In genomic region chr1:161082996-161083742, GRCh38 we compare ENCODE assay signal across 8 cellular contexts. TPM values are rescaled to one million over a fixed set of nuclear protein-coding genes. Genes with fewer than 3 reads are reported as not detected.
DNase-seq lines count a peak whose midpoint lies in the region; ATAC-seq and TF ChIP-seq lines count a peak whose summit lies in the region.

No MANE protein-coding gene starts in this region.

- TF ChIP-seq CTCF in foreskin fibroblast (IDR thresholded peaks at IDR 0.05; ENCODE audit: low read depth, low read length) (no peak), sigmoid colon (IDR thresholded peaks at IDR 0.05) (no peak)

- H3K9me3 ChIP-seq in SJCRH30 (replicated peaks) (no peaks in the 10 kb centered on the region), sigmoid colon (no peaks in the 10 kb centered on the region)

- intact Hi-C loops in sigmoid colon (cut with DNase I), result no loop called here

- ATAC-seq in HG02610 (IDR thresholded peaks at IDR 0.05; ENCODE audit: unreplicated experiment), result no peak

- 35 to 65% methylated on average over 8 of the region's 8 CpGs for WGBS in sigmoid colon, 2 donors

- H3K27me3 ChIP-seq in H7 (ENCODE audit: control insufficient read depth, insufficient read depth, low read length), result no peaks in the 10 kb centered on the region
- H3K27me3 ChIP-seq in SJCRH30, result no peaks in the 10 kb centered on the region
- peaks cover 0 to 4% (median 0%) of the 10 kb centered on the region in 3 donors for H3K27me3 ChIP-seq in sigmoid colon

- no peak for TF ChIP-seq POLR2A in sigmoid colon (IDR thresholded peaks at IDR 0.05)

- H3K36me3 ChIP-seq in H7 (replicated peaks; ENCODE audit: control insufficient read depth, insufficient read depth, low read length) (no peaks in the 10 kb centered on the region), SJCRH30 (no peaks in the 10 kb centered on the region), sigmoid colon (no peaks in the 10 kb centered on the region)

- H3K4me1 ChIP-seq in SJCRH30 (peaks cover 30% of the 10 kb centered on the region), sigmoid colon (no peaks in the 10 kb centered on the region)

- H3K27ac ChIP-seq in SJCRH30 (peak overlapping the region; percentile 49; the same call in 1 of the 2 replicates), sigmoid colon (peak overlapping the region in 1 of 4 donors; percentile 45)

- no peak for TF ChIP-seq EP300 in sigmoid colon (IDR thresholded peaks at IDR 0.05)

- DNase-seq in H7 (peak; percentile 54), SJCRH30 (peak; percentile 56 to 70), foreskin fibroblast (peak; percentile 93 to 96), sigmoid colon (peak; percentile 84), cerebellar nuclear complex (lab: John Stamatoyannopoulos, UW) (no peak), NCI-H345 treated with DMSO at 0.1 percent for 48 hours (lab: John Stamatoyannopoulos, UW; ENCODE audit: unreplicated experiment) (no peak)
- no peak for DNase-seq in stimulated activated CD4-positive, alpha-beta T cell treated with anti-CD3 and anti-CD28 coated beads, Interleukin-4, amount 100 ng/mL, for 24 hours

- H3K4me3 ChIP-seq in H7 (ENCODE audit: insufficient read depth, low read depth, low read length) (no peak overlapping the region), SJCRH30 (no peak overlapping the region), foreskin fibroblast (ENCODE audit: low read depth in 1 of 2, low read length in 2 of 2) (no peak overlapping the region), sigmoid colon (no peak overlapping the region)

RNA-seq across cellular contexts. Expression of gene NECTIN4, which starts 6.2 kb away (rescaled TPM):
- not detected in 2 replicates for total RNA-seq in H7 (2014; rRNA removed; shearing (Covaris generic))
- 0.04 TPM in 1 of 2 replicates, not detected in the other for total RNA-seq in SJCRH30 (2014; rRNA removed; shearing (Covaris generic))
- total RNA-seq in sigmoid colon, result not detected
- polyA plus RNA-seq in sigmoid colon, result 1 to 10 TPM in 2 of 3 donors, not detected in 1; 1.2 to 2.8 TPM

RNA-seq across cellular contexts. Expression of gene ARHGAP30, which starts 13.5 kb away (rescaled TPM):
- total RNA-seq in H7 (2014; rRNA removed; shearing (Covaris generic)), result 0.11 TPM in 1 of 2 replicates, not detected in the other
- 0.12 and 0.23 TPM in 2 replicates for total RNA-seq in SJCRH30 (2014; rRNA removed; shearing (Covaris generic))
- 1 to 10 TPM; 4.4 to 7.7 (median 6.6) TPM for total RNA-seq in sigmoid colon
- 10 to 100 TPM in 1 of 3 donors, 1 to 10 TPM in 2; 4.8 to 37.8 (median 4.9) TPM for polyA plus RNA-seq in sigmoid colon

RNA-seq across cellular contexts. Expression of gene KLHDC9, which starts 15.0 kb away (rescaled TPM):
- 21.9 and 23.2 TPM in 2 replicates for total RNA-seq in H7 (2014; rRNA removed; shearing (Covaris generic))
- not detected in 2 replicates for total RNA-seq in SJCRH30 (2014; rRNA removed; shearing (Covaris generic))
- 10 to 100 TPM in 2 of 4 donors, 1 to 10 TPM in 2; 5.8 to 14.1 (median 10.8) TPM for total RNA-seq in sigmoid colon
- polyA plus RNA-seq in sigmoid colon, result 10 to 100 TPM in 1 of 3 donors, 1 to 10 TPM in 2; 4.7 to 11.1 (median 9.6) TPM

RNA-seq across cellular contexts. Expression of gene PFDN2, which starts 34.7 kb away (rescaled TPM):
- total RNA-seq in H7 (2014; rRNA removed; shearing (Covaris generic)), result 46.8 and 60.6 TPM in 2 replicates
- 78.2 and 78.5 TPM in 2 replicates for total RNA-seq in SJCRH30 (2014; rRNA removed; shearing (Covaris generic))
- 10 to 100 TPM; 40.7 to 63.4 (median 45.9) TPM for total RNA-seq in sigmoid colon
- polyA plus RNA-seq in sigmoid colon, result 100 to 1,000 TPM in 2 of 3 donors, 10 to 100 TPM in 1; 82.3 to 115 (median 104) TPM

RNA-seq across cellular contexts. Expression of gene NIT1, which starts 34.7 kb away (rescaled TPM):
- 75.9 and 81.5 TPM in 2 replicates for total RNA-seq in H7 (2014; rRNA removed; shearing (Covaris generic))
- total RNA-seq in SJCRH30 (2014; rRNA removed; shearing (Covaris generic)), result 12.8 and 17.2 TPM in 2 replicates
- total RNA-seq in sigmoid colon, result 10 to 100 TPM; 24.4 to 39.6 (median 33.1) TPM
- 10 to 100 TPM; 46.8 to 66.6 (median 66.5) TPM for polyA plus RNA-seq in sigmoid colon

Comparison
In these comparisons a context has a peak if more than half of its experiments do, and no peak if none do; other contexts are left out.
1. DNase-seq: peak in H7 (single experiment), SJCRH30 (2 of 2), foreskin fibroblast (2 of 2) and sigmoid colon (single experiment); none in stimulated activated CD4-positive, alpha-beta T cell treated with anti-CD3 and anti-CD28 coated beads, Interleukin-4, amount 100 ng/mL, for 24 hours (single experiment), cerebellar nuclear complex (0 of 2) and NCI-H345 treated with DMSO at 0.1 percent for 48 hours (single experiment).